Comparison of ENCODE assay signal across 1 cellular context in the genomic region with DNA sequence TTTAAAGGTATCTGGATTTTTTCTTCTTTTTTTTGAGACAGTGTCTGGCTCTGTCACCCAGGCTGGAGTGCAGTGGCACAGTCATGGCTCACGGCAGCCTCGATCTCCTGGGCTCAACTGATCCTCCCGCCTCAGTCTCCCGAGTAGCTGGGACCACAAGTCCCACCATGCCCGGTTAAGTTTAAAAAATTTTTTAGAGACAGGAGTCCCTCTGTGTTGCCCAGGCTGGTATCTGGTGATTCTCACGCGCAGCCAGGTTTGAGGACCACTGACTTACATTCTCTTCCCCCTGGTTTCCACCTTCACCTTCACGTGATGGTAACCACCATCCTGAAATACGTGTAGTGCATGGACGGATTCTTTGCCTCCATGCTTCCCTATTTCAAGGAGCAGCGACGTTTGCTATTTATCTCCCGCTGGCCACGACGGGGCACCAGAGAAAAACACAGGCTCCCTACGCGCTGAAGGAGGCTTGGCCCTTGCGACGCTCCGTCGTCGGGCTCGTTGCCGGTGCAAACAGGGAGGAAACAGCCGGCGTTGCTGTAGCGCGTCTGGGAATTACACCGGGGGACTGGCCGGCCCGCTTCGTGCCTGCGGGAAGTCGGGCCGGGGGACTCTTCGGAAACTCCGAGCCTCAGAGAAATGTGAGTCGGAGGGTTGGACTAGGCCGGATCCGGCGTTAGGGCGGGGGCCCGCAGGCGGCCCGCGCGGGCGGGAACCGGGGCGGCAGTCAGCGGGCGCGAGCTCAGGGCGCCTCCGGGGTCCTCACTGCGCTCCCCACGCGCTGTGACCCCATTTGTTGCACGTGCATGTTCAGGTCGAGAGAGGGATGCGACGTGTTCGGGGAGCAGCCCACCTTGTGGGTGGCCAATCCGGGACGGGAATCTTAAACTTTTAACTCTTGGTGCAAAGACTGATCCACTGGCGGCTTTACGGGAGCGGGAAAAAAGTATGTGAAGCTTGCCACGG.
TF ChIP-seq lines count a peak whose summit lies in the region.

A gene with protein sequence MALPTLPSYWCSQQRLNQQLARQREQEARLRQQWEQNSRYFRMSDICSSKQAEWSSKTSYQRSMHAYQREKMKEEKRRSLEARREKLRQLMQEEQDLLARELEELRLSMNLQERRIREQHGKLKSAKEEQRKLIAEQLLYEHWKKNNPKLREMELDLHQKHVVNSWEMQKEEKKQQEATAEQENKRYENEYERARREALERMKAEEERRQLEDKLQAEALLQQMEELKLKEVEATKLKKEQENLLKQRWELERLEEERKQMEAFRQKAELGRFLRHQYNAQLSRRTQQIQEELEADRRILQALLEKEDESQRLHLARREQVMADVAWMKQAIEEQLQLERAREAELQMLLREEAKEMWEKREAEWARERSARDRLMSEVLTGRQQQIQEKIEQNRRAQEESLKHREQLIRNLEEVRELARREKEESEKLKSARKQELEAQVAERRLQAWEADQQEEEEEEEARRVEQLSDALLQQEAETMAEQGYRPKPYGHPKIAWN (plus strand): TSS at position 492 of the 969 bp plus-strand sequence. CDS start 2,753 bp downstream, outside the sequence.

TF ChIP-seq in HepG2, 621 proteins besides CTCF, POLR2A, EP300 and RAD21 (continued from another document and continues in another):
- TF ChIP-seq, protein P1, sequence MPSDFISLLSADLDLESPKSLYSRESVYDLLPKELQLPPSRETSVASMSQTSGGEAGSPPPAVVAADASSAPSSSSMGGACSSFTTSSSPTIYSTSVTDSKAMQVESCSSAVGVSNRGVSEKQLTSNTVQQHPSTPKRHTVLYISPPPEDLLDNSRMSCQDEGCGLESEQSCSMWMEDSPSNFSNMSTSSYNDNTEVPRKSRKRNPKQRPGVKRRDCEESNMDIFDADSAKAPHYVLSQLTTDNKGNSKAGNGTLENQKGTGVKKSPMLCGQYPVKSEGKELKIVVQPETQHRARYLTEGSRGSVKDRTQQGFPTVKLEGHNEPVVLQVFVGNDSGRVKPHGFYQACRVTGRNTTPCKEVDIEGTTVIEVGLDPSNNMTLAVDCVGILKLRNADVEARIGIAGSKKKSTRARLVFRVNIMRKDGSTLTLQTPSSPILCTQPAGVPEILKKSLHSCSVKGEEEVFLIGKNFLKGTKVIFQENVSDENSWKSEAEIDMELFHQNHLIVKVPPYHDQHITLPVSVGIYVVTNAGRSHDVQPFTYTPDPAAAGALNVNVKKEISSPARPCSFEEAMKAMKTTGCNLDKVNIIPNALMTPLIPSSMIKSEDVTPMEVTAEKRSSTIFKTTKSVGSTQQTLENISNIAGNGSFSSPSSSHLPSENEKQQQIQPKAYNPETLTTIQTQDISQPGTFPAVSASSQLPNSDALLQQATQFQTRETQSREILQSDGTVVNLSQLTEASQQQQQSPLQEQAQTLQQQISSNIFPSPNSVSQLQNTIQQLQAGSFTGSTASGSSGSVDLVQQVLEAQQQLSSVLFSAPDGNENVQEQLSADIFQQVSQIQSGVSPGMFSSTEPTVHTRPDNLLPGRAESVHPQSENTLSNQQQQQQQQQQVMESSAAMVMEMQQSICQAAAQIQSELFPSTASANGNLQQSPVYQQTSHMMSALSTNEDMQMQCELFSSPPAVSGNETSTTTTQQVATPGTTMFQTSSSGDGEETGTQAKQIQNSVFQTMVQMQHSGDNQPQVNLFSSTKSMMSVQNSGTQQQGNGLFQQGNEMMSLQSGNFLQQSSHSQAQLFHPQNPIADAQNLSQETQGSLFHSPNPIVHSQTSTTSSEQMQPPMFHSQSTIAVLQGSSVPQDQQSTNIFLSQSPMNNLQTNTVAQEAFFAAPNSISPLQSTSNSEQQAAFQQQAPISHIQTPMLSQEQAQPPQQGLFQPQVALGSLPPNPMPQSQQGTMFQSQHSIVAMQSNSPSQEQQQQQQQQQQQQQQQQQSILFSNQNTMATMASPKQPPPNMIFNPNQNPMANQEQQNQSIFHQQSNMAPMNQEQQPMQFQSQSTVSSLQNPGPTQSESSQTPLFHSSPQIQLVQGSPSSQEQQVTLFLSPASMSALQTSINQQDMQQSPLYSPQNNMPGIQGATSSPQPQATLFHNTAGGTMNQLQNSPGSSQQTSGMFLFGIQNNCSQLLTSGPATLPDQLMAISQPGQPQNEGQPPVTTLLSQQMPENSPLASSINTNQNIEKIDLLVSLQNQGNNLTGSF (CRISPR knock-in tag; IDR thresholded peaks at IDR 0.05) = peak; percentile 78
- TF ChIP-seq RBAK (CRISPR knock-in tag; IDR thresholded peaks at IDR 0.05) (no peak), DR1 (CRISPR knock-in tag; IDR thresholded peaks at IDR 0.05) (no peak), PHF8 (CRISPR knock-in tag; IDR thresholded peaks at IDR 0.05) (peak; percentile 92), ZIK1 (CRISPR knock-in tag; IDR thresholded peaks at IDR 0.05; ENCODE audit: borderline replicate concordance, low read depth) (no peak), ZNF143 (CRISPR knock-in tag; IDR thresholded peaks at IDR 0.05) (peak; percentile 53; the same call in 1 of the 2 replicates), ZNF430 (CRISPR knock-in tag; IDR thresholded peaks at IDR 0.05) (0 out of 2 replicates have a peak, but pooled peaks have one; percentile 34), BORCS8-MEF2B (CRISPR knock-in tag; IDR thresholded peaks at IDR 0.05) (peak; percentile 78; the same call in 1 of the 2 replicates), ZMAT3 (CRISPR knock-in tag; conservative IDR thresholded peaks at IDR 0.05) (no peak), ZNF138 (CRISPR knock-in tag; IDR thresholded peaks at IDR 0.05; ENCODE audit: low read depth) (0 out of 2 replicates have a peak, but pooled peaks have one; percentile 35), HNRNPUL1 (IDR thresholded peaks at IDR 0.05; ENCODE audit: low read depth, low read length) (no peak), ZNF619 (CRISPR knock-in tag; IDR thresholded peaks at IDR 0.05) (no peak), EEA1 (CRISPR knock-in tag; IDR thresholded peaks at IDR 0.05; ENCODE audit: borderline replicate concordance) (no peak), PHF21A (CRISPR knock-in tag; IDR thresholded peaks at IDR 0.05) (peak; percentile 74), TGIF2 (CRISPR knock-in tag; IDR thresholded peaks at IDR 0.05) (peak; percentile 39; the same call in 1 of the 2 replicates), KDM5B (CRISPR knock-in tag; IDR thresholded peaks at IDR 0.05; ENCODE audit: borderline replicate concordance) (peak; percentile 77), YY1 (IDR thresholded peaks at IDR 0.05; ENCODE audit: insufficient read depth, insufficient replicate concordance, low read depth, low read length) (peak; percentile 72), HNRNPH1 (optimal IDR thresholded peaks at IDR 0.05; ENCODE audit: low read depth, low read length) (no peak), NFE2L1 (CRISPR knock-in tag; IDR thresholded peaks at IDR 0.05; ENCODE audit: borderline replicate concordance) (no peak), ZNF460 (CRISPR knock-in tag; IDR thresholded peaks at IDR 0.05; ENCODE audit: borderline replicate concordance) (no peak)
- TF ChIP-seq, protein P2, sequence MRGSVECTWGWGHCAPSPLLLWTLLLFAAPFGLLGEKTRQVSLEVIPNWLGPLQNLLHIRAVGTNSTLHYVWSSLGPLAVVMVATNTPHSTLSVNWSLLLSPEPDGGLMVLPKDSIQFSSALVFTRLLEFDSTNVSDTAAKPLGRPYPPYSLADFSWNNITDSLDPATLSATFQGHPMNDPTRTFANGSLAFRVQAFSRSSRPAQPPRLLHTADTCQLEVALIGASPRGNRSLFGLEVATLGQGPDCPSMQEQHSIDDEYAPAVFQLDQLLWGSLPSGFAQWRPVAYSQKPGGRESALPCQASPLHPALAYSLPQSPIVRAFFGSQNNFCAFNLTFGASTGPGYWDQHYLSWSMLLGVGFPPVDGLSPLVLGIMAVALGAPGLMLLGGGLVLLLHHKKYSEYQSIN (CRISPR knock-in tag; IDR thresholded peaks at IDR 0.05; ENCODE audit: borderline replicate concordance) = no peak
- TF ChIP-seq, protein P3, sequence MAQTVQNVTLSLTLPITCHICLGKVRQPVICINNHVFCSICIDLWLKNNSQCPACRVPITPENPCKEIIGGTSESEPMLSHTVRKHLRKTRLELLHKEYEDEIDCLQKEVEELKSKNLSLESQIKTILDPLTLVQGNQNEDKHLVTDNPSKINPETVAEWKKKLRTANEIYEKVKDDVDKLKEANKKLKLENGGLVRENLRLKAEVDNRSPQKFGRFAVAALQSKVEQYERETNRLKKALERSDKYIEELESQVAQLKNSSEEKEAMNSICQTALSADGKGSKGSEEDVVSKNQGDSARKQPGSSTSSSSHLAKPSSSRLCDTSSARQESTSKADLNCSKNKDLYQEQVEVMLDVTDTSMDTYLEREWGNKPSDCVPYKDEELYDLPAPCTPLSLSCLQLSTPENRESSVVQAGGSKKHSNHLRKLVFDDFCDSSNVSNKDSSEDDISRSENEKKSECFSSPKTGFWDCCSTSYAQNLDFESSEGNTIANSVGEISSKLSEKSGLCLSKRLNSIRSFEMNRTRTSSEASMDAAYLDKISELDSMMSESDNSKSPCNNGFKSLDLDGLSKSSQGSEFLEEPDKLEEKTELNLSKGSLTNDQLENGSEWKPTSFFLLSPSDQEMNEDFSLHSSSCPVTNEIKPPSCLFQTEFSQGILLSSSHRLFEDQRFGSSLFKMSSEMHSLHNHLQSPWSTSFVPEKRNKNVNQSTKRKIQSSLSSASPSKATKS (CRISPR knock-in tag; IDR thresholded peaks at IDR 0.05) = no peak
- TF ChIP-seq, protein P4, sequence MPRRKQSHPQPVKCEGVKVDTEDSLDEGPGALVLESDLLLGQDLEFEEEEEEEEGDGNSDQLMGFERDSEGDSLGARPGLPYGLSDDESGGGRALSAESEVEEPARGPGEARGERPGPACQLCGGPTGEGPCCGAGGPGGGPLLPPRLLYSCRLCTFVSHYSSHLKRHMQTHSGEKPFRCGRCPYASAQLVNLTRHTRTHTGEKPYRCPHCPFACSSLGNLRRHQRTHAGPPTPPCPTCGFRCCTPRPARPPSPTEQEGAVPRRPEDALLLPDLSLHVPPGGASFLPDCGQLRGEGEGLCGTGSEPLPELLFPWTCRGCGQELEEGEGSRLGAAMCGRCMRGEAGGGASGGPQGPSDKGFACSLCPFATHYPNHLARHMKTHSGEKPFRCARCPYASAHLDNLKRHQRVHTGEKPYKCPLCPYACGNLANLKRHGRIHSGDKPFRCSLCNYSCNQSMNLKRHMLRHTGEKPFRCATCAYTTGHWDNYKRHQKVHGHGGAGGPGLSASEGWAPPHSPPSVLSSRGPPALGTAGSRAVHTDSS (CRISPR knock-in tag; conservative IDR thresholded peaks at IDR 0.05) = no peak
- TF ChIP-seq, protein P5, sequence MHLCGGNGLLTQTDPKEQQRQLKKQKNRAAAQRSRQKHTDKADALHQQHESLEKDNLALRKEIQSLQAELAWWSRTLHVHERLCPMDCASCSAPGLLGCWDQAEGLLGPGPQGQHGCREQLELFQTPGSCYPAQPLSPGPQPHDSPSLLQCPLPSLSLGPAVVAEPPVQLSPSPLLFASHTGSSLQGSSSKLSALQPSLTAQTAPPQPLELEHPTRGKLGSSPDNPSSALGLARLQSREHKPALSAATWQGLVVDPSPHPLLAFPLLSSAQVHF (CRISPR knock-in tag; IDR thresholded peaks at IDR 0.05) = no peak; the same call in 1 of the 2 replicates
- TF ChIP-seq, protein P6, sequence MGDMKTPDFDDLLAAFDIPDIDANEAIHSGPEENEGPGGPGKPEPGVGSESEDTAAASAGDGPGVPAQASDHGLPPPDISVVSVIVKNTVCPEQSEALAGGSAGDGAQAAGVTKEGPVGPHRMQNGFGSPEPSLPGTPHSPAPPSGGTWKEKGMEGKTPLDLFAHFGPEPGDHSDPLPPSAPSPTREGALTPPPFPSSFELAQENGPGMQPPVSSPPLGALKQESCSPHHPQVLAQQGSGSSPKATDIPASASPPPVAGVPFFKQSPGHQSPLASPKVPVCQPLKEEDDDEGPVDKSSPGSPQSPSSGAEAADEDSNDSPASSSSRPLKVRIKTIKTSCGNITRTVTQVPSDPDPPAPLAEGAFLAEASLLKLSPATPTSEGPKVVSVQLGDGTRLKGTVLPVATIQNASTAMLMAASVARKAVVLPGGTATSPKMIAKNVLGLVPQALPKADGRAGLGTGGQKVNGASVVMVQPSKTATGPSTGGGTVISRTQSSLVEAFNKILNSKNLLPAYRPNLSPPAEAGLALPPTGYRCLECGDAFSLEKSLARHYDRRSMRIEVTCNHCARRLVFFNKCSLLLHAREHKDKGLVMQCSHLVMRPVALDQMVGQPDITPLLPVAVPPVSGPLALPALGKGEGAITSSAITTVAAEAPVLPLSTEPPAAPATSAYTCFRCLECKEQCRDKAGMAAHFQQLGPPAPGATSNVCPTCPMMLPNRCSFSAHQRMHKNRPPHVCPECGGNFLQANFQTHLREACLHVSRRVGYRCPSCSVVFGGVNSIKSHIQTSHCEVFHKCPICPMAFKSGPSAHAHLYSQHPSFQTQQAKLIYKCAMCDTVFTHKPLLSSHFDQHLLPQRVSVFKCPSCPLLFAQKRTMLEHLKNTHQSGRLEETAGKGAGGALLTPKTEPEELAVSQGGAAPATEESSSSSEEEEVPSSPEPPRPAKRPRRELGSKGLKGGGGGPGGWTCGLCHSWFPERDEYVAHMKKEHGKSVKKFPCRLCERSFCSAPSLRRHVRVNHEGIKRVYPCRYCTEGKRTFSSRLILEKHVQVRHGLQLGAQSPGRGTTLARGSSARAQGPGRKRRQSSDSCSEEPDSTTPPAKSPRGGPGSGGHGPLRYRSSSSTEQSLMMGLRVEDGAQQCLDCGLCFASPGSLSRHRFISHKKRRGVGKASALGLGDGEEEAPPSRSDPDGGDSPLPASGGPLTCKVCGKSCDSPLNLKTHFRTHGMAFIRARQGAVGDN (CRISPR knock-in tag; IDR thresholded peaks at IDR 0.05) = peak; percentile 98
- TF ChIP-seq, protein P7, sequence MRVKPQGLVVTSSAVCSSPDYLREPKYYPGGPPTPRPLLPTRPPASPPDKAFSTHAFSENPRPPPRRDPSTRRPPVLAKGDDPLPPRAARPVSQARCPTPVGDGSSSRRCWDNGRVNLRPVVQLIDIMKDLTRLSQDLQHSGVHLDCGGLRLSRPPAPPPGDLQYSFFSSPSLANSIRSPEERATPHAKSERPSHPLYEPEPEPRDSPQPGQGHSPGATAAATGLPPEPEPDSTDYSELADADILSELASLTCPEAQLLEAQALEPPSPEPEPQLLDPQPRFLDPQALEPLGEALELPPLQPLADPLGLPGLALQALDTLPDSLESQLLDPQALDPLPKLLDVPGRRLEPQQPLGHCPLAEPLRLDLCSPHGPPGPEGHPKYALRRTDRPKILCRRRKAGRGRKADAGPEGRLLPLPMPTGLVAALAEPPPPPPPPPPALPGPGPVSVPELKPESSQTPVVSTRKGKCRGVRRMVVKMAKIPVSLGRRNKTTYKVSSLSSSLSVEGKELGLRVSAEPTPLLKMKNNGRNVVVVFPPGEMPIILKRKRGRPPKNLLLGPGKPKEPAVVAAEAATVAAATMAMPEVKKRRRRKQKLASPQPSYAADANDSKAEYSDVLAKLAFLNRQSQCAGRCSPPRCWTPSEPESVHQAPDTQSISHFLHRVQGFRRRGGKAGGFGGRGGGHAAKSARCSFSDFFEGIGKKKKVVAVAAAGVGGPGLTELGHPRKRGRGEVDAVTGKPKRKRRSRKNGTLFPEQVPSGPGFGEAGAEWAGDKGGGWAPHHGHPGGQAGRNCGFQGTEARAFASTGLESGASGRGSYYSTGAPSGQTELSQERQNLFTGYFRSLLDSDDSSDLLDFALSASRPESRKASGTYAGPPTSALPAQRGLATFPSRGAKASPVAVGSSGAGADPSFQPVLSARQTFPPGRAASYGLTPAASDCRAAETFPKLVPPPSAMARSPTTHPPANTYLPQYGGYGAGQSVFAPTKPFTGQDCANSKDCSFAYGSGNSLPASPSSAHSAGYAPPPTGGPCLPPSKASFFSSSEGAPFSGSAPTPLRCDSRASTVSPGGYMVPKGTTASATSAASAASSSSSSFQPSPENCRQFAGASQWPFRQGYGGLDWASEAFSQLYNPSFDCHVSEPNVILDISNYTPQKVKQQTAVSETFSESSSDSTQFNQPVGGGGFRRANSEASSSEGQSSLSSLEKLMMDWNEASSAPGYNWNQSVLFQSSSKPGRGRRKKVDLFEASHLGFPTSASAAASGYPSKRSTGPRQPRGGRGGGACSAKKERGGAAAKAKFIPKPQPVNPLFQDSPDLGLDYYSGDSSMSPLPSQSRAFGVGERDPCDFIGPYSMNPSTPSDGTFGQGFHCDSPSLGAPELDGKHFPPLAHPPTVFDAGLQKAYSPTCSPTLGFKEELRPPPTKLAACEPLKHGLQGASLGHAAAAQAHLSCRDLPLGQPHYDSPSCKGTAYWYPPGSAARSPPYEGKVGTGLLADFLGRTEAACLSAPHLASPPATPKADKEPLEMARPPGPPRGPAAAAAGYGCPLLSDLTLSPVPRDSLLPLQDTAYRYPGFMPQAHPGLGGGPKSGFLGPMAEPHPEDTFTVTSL (CRISPR knock-in tag; IDR thresholded peaks at IDR 0.05; ENCODE audit: borderline replicate concordance) = no peak
